Comparison of ENCODE assay signal across 1 cellular context in genomic region chr12:106073179-106073578, GRCh38.
A peak's percentile ranks its signal among the peaks of the same experiment; 100 is the strongest.
TF ChIP-seq lines count a peak whose summit lies in the region.

No MANE protein-coding gene starts in this region.

TF ChIP-seq in GM12878, 131 proteins besides CTCF, POLR2A, EP300 and RAD21:
- TF ChIP-seq BMI1 (IDR thresholded peaks at IDR 0.05; ENCODE audit: borderline replicate concordance) (peak; percentile 85), PAX5 (IDR thresholded peaks at IDR 0.05; ENCODE audit: borderline replicate concordance, low read depth, low read length) (peak; percentile 52; the same call in 1 of the 2 replicates), SREBF1 (IDR thresholded peaks at IDR 0.05; ENCODE audit: low read length) (no peak), BACH1 (IDR thresholded peaks at IDR 0.05; ENCODE audit: borderline replicate concordance) (peak; percentile 93), STAT3 (IDR thresholded peaks at IDR 0.05; ENCODE audit: low read depth, low read length) (0 out of 2 replicates have a peak, but pooled peaks have one; percentile 49), ZNF592 (IDR thresholded peaks at IDR 0.05) (no peak), ESRRA (IDR thresholded peaks at IDR 0.05; ENCODE audit: low read length) (peak; percentile 99), DPF2 (IDR thresholded peaks at IDR 0.05) (peak; percentile 99), TCF3 (IDR thresholded peaks at IDR 0.05; ENCODE audit: borderline replicate concordance, insufficient read depth, low read depth, low read length) (no peak), MLLT1 (IDR thresholded peaks at IDR 0.05) (peak; percentile 73; the same call in 1 of the 2 replicates), IRF4 (IDR thresholded peaks at IDR 0.05; ENCODE audit: low read depth, low read length) (peak; percentile 98), NR2F1 (conservative IDR thresholded peaks at IDR 0.05) (peak; percentile 71; the same call in 1 of the 2 replicates), EGR1 (IDR thresholded peaks at IDR 0.05; ENCODE audit: borderline replicate concordance in 1 of 2, low read depth in 2 of 2, low read length in 2 of 2) (no peak), BCL11A (IDR thresholded peaks at IDR 0.05; ENCODE audit: low read depth, low read length) (peak; percentile 98), RELA (IDR thresholded peaks at IDR 0.05; ENCODE audit: borderline replicate concordance, partially characterized antibody) (peak; percentile 97), RUNX3 (IDR thresholded peaks at IDR 0.05; ENCODE audit: low read length) (peak; percentile 44; the same call in 1 of the 2 replicates), USF1 (IDR thresholded peaks at IDR 0.05; ENCODE audit: borderline replicate concordance, extremely low read length, insufficient read depth, low read depth, low read length) (no peak), ZNF217 (IDR thresholded peaks at IDR 0.05) (peak; percentile 76), ATF7 (IDR thresholded peaks at IDR 0.05; ENCODE audit: low read depth) (peak; percentile 63), NBN (IDR thresholded peaks at IDR 0.05) (peak; percentile 61; the same call in 1 of the 2 replicates), JUNB (IDR thresholded peaks at IDR 0.05) (peak; percentile 93), ETV6 (conservative IDR thresholded peaks at IDR 0.05 in 1 of 2, IDR thresholded peaks at IDR 0.05 in 1 of 2; ENCODE audit: borderline replicate concordance in 1 of 2, low read depth in 1 of 2) (no peak), RELB (IDR thresholded peaks at IDR 0.05; ENCODE audit: low read depth) (peak; percentile 84), CHD2 (IDR thresholded peaks at IDR 0.05; ENCODE audit: borderline replicate concordance, low read depth, low read length) (peak; percentile 52; the same call in 1 of the 2 replicates), BHLHE40 (IDR thresholded peaks at IDR 0.05; ENCODE audit: borderline replicate concordance in 1 of 2, low read depth in 2 of 2, low read length in 1 of 2) (peak; percentile 64 to 75; a peak in 3 of 4 replicates), MTA2 (IDR thresholded peaks at IDR 0.05; ENCODE audit: low read depth) (peak; percentile 99), IKZF1 (conservative IDR thresholded peaks at IDR 0.05) (peak; percentile 71), POU2F2 (IDR thresholded peaks at IDR 0.05; ENCODE audit: borderline replicate concordance, low read depth, low read length) (peak; percentile 64; the same call in 1 of the 3 replicates), ATF2 (IDR thresholded peaks at IDR 0.05; ENCODE audit: low read length) (peak; percentile 30; the same call in 1 of the 2 replicates), JUND (IDR thresholded peaks at IDR 0.05; ENCODE audit: low read depth, low read length) (peak; percentile 75), NFIC (IDR thresholded peaks at IDR 0.05; ENCODE audit: low read depth, low read length) (0 out of 2 replicates have a peak, but pooled peaks have one; percentile 31), EED (IDR thresholded peaks at IDR 0.05; ENCODE audit: low read depth) (0 out of 2 replicates have a peak, but pooled peaks have one; percentile 18), HDAC6 (IDR thresholded peaks at IDR 0.05; ENCODE audit: unreplicated experiment) (no peak), IKZF2 (IDR thresholded peaks at IDR 0.05) (peak; percentile 80 to 90), SUZ12 (IDR thresholded peaks at IDR 0.05; ENCODE audit: unreplicated experiment) (no peak)
TF ChIP-seq in GM12878: peak in this region for 27.
